Comparison of ENCODE assay signal across 13 cellular contexts in the genomic region with DNA sequence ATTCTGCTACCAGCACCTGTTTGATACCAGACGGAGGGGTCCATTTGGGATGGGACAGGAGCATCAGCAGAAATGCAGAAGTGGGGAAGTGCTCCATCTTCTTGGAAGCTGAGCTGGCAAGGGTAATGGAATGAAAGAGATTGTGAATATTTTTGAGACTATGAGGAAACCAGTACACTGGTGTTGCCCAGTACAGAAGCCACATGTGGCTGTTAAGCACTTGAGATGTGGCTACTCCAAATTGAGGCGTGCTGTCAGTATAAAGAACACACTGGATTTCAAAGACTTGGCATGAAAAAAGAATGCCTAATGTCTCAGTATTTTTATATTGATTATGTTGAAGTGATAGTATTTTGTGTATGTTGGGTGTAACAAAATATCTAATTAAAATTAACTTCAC.
DNase-seq lines count a peak whose midpoint lies in the region; ATAC-seq, FAIRE-seq and TF ChIP-seq lines count a peak whose summit lies in the region.
"Had no signal": no experiment of that assay in that cellular context is flagged by ENCODE, and none has a peak within 500 bp of the region (broad histone marks: within the 10 kb centered on the region; RNA-seq: fewer than 3 reads in every experiment).

No MANE protein-coding gene starts in this region.

- WGBS in heart left ventricle, 4 donors = 82 to 96% (median 89%) methylated on average over 2 of the region's 2 CpGs

- H3K4me2 ChIP-seq in endothelial cell of umbilical vein (ENCODE audit: insufficient read depth, low read length) = no peak overlapping the region

- no peaks in the 10 kb centered on the region for H3K9me1 ChIP-seq in endothelial cell of umbilical vein (replicated peaks; ENCODE audit: control insufficient read depth, extremely low read depth, insufficient read depth, low read length)

- TF ChIP-seq CTCF in heart left ventricle (IDR thresholded peaks at IDR 0.05) (no peak), RWPE1 (conservative IDR thresholded peaks at IDR 0.05; ENCODE audit: low read depth) (no peak), endothelial cell of umbilical vein (IDR thresholded peaks at IDR 0.05; ENCODE audit: extremely low read depth in 1 of 2, insufficient read depth in 1 of 2, low read depth in 1 of 2, low read length in 2 of 2) (no peak), uterus (IDR thresholded peaks at IDR 0.05) (no peak)

- ATAC-seq in heart left ventricle (peak in 1 of 4 donors; percentile 14), Right ventricle myocardium inferior (no peak), GM19467 (IDR thresholded peaks at IDR 0.05; ENCODE audit: unreplicated experiment) (no peak)

- intact Hi-C loops in heart left ventricle (cut with DNase I) = loop anchor here in 3 of 10 donors (5.0 kb wide), 1 partner anchor 36 kb away; no protein-coding TSS in a partner anchor
- intact Hi-C loops in Right ventricle myocardium inferior (cut with DNase I) = loop anchor here (5.0 kb wide), 1 partner anchor 36 kb away; no protein-coding TSS in a partner anchor
- intact Hi-C loops in endothelial cell of umbilical vein (cut with micrococcal nuclease) = no loop called here
- intact Hi-C loops in uterus (cut with DNase I; ENCODE audit: low total_unique reads) = no loop called here

- H3K4me1 ChIP-seq in heart left ventricle = peaks cover 0 to 67% (median 32%) of the 10 kb centered on the region in 12 donors
- H3K4me1 ChIP-seq in endothelial cell of umbilical vein (ENCODE audit: control insufficient read depth, extremely low read depth, insufficient read depth, low read length) = no peaks in the 10 kb centered on the region
- peaks cover 1 to 2% of the 10 kb centered on the region in 2 donors for H3K4me1 ChIP-seq in uterus
- H3K4me1 ChIP-seq: BE2C had no signal

- no peak overlapping the region for H2AFZ ChIP-seq in endothelial cell of umbilical vein (ENCODE audit: low read depth, low read length)

- H3K27ac ChIP-seq in heart left ventricle (peak overlapping the region in 8 of 12 donors; percentile 10 to 54 (median 42)), RWPE1 (peak overlapping the region; percentile 86), endothelial cell of umbilical vein (ENCODE audit: insufficient read depth, low read depth, low read length) (no peak overlapping the region), uterus (peak overlapping the region; percentile 69 to 75)
- H3K27ac ChIP-seq: C4-2B had no signal

- H4K20me1 ChIP-seq in endothelial cell of umbilical vein (replicated peaks; ENCODE audit: control insufficient read depth, extremely low read depth, insufficient read depth, low read length) = no peaks in the 10 kb centered on the region

- POLR2A ChIA-PET in RWPE1 (lab: Yijun Ruan, JAX; ENCODE audit: low non-redundant PET) = no interaction called here
- POLR2A ChIA-PET in endothelial cell of umbilical vein (lab: Charles Lee) = no interaction called here

- dilution Hi-C loops in endothelial cell of umbilical vein (cut with MboI; ENCODE audit: extremely low pct_ligation_motif_present, low sequenced_read_pairs) = no loop called here

- no peak overlapping the region for H3K9ac ChIP-seq in endothelial cell of umbilical vein (replicated peaks; ENCODE audit: extremely low read depth, insufficient read depth, low read length)

- H3K36me3 ChIP-seq in heart left ventricle (peaks cover 0 to 63% (median 39%) of the 10 kb centered on the region in 9 donors), endothelial cell of umbilical vein (ENCODE audit: control insufficient read depth in 2 of 2, extremely low read depth in 1 of 2, insufficient read depth in 2 of 2, low read length in 2 of 2) (peaks cover 2 to 3% of the 10 kb centered on the region in 2 experiments), uterus (no peaks in the 10 kb centered on the region)
- H3K36me3 ChIP-seq: BE2C had no signal

- H3K79me2 ChIP-seq in endothelial cell of umbilical vein (ENCODE audit: control insufficient read depth, insufficient read depth, low read length) = no peaks in the 10 kb centered on the region

- DNase-seq in heart left ventricle (no peak), Right ventricle myocardium inferior (ENCODE audit: missing footprints) (no peak), RWPE1 (ENCODE audit: low spot score) (no peak), endothelial cell of umbilical vein (ENCODE audit: low read depth, low spot score) (no peak), uterus (no peak), DMS53 (lab: John Stamatoyannopoulos, UW) (no peak)
- DNase-seq: BE2C; CD4-positive, alpha-beta memory T cell; H7 had no signal

- CTCF ChIA-PET in RWPE1 (lab: Yijun Ruan, JAX) = no interaction called here
- CTCF ChIA-PET in endothelial cell of umbilical vein (lab: Charles Lee) = interaction anchor here (1.1 to 2.0 kb wide), 3 partner anchors 10 to 66 kb away, joined by 3 to 6 read pairs (median 4); no protein-coding TSS in a partner anchor

- FAIRE-seq in endothelial cell of umbilical vein (lab: Jason Lieb, UNC) = peak; percentile 15
- FAIRE-seq: A204.1, D721Med had no signal

- BruUV-seq in endothelial cell of umbilical vein (replicated peaks; lab: Mats Ljungman, UMichigan) = no TSS peak

- H3K9me3 ChIP-seq in heart left ventricle (no peaks in the 10 kb centered on the region), endothelial cell of umbilical vein (replicated peaks; ENCODE audit: control insufficient read depth, insufficient read depth, low read length) (no peaks in the 10 kb centered on the region), uterus (no peaks in the 10 kb centered on the region)
- H3K9me3 ChIP-seq: BE2C had no signal

- H3K4me3 ChIP-seq in heart left ventricle = no peak overlapping the region
- H3K4me3 ChIP-seq in endothelial cell of umbilical vein (replicated peaks in 1 of 3; ENCODE audit: insufficient read depth in 1 of 3, low read depth in 1 of 3, low read length in 3 of 3) = no peak overlapping the region
- no peak overlapping the region for H3K4me3 ChIP-seq in uterus

- H3K27me3 ChIP-seq in heart left ventricle = no peaks in the 10 kb centered on the region
- no peaks in the 10 kb centered on the region for H3K27me3 ChIP-seq in endothelial cell of umbilical vein (ENCODE audit: control insufficient read depth in 2 of 2, insufficient read depth in 2 of 2, low read length in 2 of 2)
- H3K27me3 ChIP-seq in uterus = no peaks in the 10 kb centered on the region
- H3K27me3 ChIP-seq: BE2C had no signal

- TF ChIP-seq POLR2A in heart left ventricle (IDR thresholded peaks at IDR 0.05) (no peak), endothelial cell of umbilical vein (IDR thresholded peaks at IDR 0.05; ENCODE audit: low read depth, low read length) (no peak), uterus (IDR thresholded peaks at IDR 0.05) (no peak)

TF ChIP-seq in endothelial cell of umbilical vein, 7 proteins besides CTCF, POLR2A, EP300 and RAD21:
- TF ChIP-seq MYC (IDR thresholded peaks at IDR 0.05; ENCODE audit: low read depth, low read length) (no peak), JUN (IDR thresholded peaks at IDR 0.05; ENCODE audit: borderline replicate concordance, insufficient read depth, insufficient read length, low read depth) (no peak), EZH2 (IDR thresholded peaks at IDR 0.05; ENCODE audit: borderline replicate concordance, low read depth, low read length, severe bottlenecking) (no peak), GATA2 (IDR thresholded peaks at IDR 0.05; ENCODE audit: insufficient read depth, insufficient read length, low read depth, low read length) (no peak), FOS (IDR thresholded peaks at IDR 0.05; ENCODE audit: borderline replicate concordance, insufficient read depth, low read length) (no peak), POLR2AphosphoS5 (IDR thresholded peaks at IDR 0.05; ENCODE audit: insufficient read depth, low read depth, low read length) (no peak)
- TF ChIP-seq, protein P1, sequence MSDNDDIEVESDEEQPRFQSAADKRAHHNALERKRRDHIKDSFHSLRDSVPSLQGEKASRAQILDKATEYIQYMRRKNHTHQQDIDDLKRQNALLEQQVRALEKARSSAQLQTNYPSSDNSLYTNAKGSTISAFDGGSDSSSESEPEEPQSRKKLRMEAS (IDR thresholded peaks at IDR 0.05; ENCODE audit: insufficient read depth, insufficient read length) = no peak
TF ChIP-seq in endothelial cell of umbilical vein: peak in this region for 0.
